Comparison of ENCODE assay signal across 20 cellular contexts in genomic region chr1:31732343-31732742, GRCh38. TPM values are rescaled to one million over a fixed set of nuclear protein-coding genes. Genes with fewer than 3 reads are reported as not detected.
DNase-seq lines count a peak whose midpoint lies in the region; ATAC-seq and TF ChIP-seq lines count a peak whose summit lies in the region.
"Had no signal": no experiment of that assay in that cellular context is flagged by ENCODE, and none has a peak within 500 bp of the region (broad histone marks: within the 10 kb centered on the region; RNA-seq: fewer than 3 reads in every experiment).

No MANE protein-coding gene starts in this region.

- H3K4me2 ChIP-seq in neural progenitor cell, result no peak overlapping the region
- H3K4me2 ChIP-seq in SK-N-SH, result no peak overlapping the region

- TF ChIP-seq CTCF in neural progenitor cell (IDR thresholded peaks at IDR 0.05) (no peak), SK-N-SH (IDR thresholded peaks at IDR 0.05) (no peak)

- DNase-seq in left ventricle myocardium superior, result peak; percentile 12
- no peak for DNase-seq in left cardiac atrium
- no peak for DNase-seq in neural progenitor cell (ENCODE audit: low spot score)
- no peak for DNase-seq in CD4-positive, alpha-beta memory T cell
- no peak for DNase-seq in SK-N-SH
- DNase-seq: CD4-positive, CD25-positive, alpha-beta regulatory T cell; CD8-positive, alpha-beta memory T cell; DMS 273 treated with DMSO at 0.1 percent for 48 hours; DMS79; EL; GDM1; GOT3; HCEC 1CT had no signal

- no peaks in the 10 kb centered on the region for H3K9me2 ChIP-seq in SK-N-SH

- 93% methylated on average over 2 of the region's 6 CpGs for WGBS in SK-N-SH (ENCODE audit: low lambda C conversion rate)

- ATAC-seq in left ventricle myocardium superior, result no peak
- no peak for ATAC-seq in left cardiac atrium
- ATAC-seq in GM19452 (IDR thresholded peaks at IDR 0.05; ENCODE audit: unreplicated experiment), result no peak

- TF ChIP-seq RAD21 in SK-N-SH (IDR thresholded peaks at IDR 0.05; ENCODE audit: low read length), result no peak

- H2AFZ ChIP-seq in neural progenitor cell (replicated peaks) (no peak overlapping the region), SK-N-SH (ENCODE audit: low read depth) (no peak overlapping the region)

- H3K27ac ChIP-seq in angular gyrus (ENCODE audit: low read depth, low read length) (peak overlapping the region; percentile 47), neural progenitor cell (no peak overlapping the region), SK-N-SH (ENCODE audit: low read depth in 2 of 2, low read length in 1 of 2) (no peak overlapping the region; a peak in 1 of 4 replicates)
- no peak overlapping the region for H3K27ac ChIP-seq in CD4-positive, alpha-beta memory T cell (ENCODE audit: low read depth, low read length)
- H3K27ac ChIP-seq: 22Rv1, BLaER1, C4-2B had no signal

- H3K79me2 ChIP-seq in neural progenitor cell (ENCODE audit: low read depth) (no peaks in the 10 kb centered on the region), SK-N-SH (ENCODE audit: insufficient read depth) (no peaks in the 10 kb centered on the region)

- H3K9ac ChIP-seq in neural progenitor cell, result peak overlapping the region; percentile 20
- no peak overlapping the region for H3K9ac ChIP-seq in SK-N-SH

- H3K9me3 ChIP-seq in neural progenitor cell (ENCODE audit: low read depth) (no peaks in the 10 kb centered on the region), SK-N-SH (no peaks in the 10 kb centered on the region)
- H3K9me3 ChIP-seq in CD4-positive, alpha-beta memory T cell (ENCODE audit: control insufficient read depth in 1 of 2, low read length in 2 of 2), result no peaks in the 10 kb centered on the region
- H3K9me3 ChIP-seq: BLaER1 had no signal

- H3K9me3 Mint-ChIP-seq in neural progenitor cell, result no peaks in the 10 kb centered on the region
- H3K9me3 Mint-ChIP-seq in CD4-positive, alpha-beta memory T cell, result no peaks in the 10 kb centered on the region
- H3K9me3 Mint-ChIP-seq: CD8-positive, alpha-beta memory T cell had no signal

- H3K4me1 Mint-ChIP-seq in neural progenitor cell, result peaks cover 12% of the 10 kb centered on the region
- peaks cover 6 to 12% (median 7%) of the 10 kb centered on the region in 4 donors for H3K4me1 Mint-ChIP-seq in CD4-positive, alpha-beta memory T cell

- H3F3A ChIP-seq in neural progenitor cell (ENCODE audit: low read depth), result no peaks in the 10 kb centered on the region
- peaks cover 4% of the 10 kb centered on the region for H3F3A ChIP-seq in SK-N-SH (replicated peaks; ENCODE audit: insufficient read depth)

- H3K27me3 Mint-ChIP-seq in neural progenitor cell (ENCODE audit: insufficient read depth, low read depth), result peaks cover 4% of the 10 kb centered on the region
- H3K27me3 Mint-ChIP-seq in CD4-positive, alpha-beta memory T cell, result no peaks in the 10 kb centered on the region

- no peak for TF ChIP-seq EP300 in SK-N-SH (IDR thresholded peaks at IDR 0.05; ENCODE audit: borderline replicate concordance in 1 of 2, low read depth in 1 of 2, low read length in 1 of 2)

- H3K4me3 ChIP-seq in neural progenitor cell (no peak overlapping the region), SK-N-SH (ENCODE audit: low read depth in 2 of 2, low read length in 1 of 2) (no peak overlapping the region)
- no peak overlapping the region for H3K4me3 ChIP-seq in CD4-positive, alpha-beta memory T cell (ENCODE audit: low read length in 2 of 2)
- H3K4me3 ChIP-seq: BLaER1, GM12878 had no signal

- H3K27ac Mint-ChIP-seq in neural progenitor cell, result no peak overlapping the region
- no peak overlapping the region for H3K27ac Mint-ChIP-seq in CD4-positive, alpha-beta memory T cell
- H3K27ac Mint-ChIP-seq: B cell; CD4-positive, CD25-positive, alpha-beta regulatory T cell; CD8-positive, alpha-beta memory T cell had no signal

- H3K4me1 ChIP-seq in neural progenitor cell (no peaks in the 10 kb centered on the region), SK-N-SH (ENCODE audit: control insufficient read depth in 1 of 2, insufficient read depth in 2 of 2, low read depth in 1 of 2, low read length in 1 of 2) (peaks cover 8 to 20% of the 10 kb centered on the region in 2 experiments; a peak in 2 of 4 replicates)
- H3K4me1 ChIP-seq in CD4-positive, alpha-beta memory T cell (ENCODE audit: insufficient read depth, low read length), result peaks cover 4% of the 10 kb centered on the region

- POLR2A ChIA-PET in CD4-positive, alpha-beta memory T cell (lab: Charles Lee; ENCODE audit: partially characterized antibody), result no interaction called here
- POLR2A ChIA-PET in SK-N-SH (lab: Yijun Ruan, JAX), result no interaction called here

- H3K36me3 ChIP-seq in neural progenitor cell, result no peaks in the 10 kb centered on the region
- H3K36me3 ChIP-seq in CD4-positive, alpha-beta memory T cell (ENCODE audit: insufficient read depth, low read length), result no peaks in the 10 kb centered on the region
- peaks cover 0 to 21% of the 10 kb centered on the region in 2 experiments for H3K36me3 ChIP-seq in SK-N-SH (replicated peaks in 1 of 2; ENCODE audit: control insufficient read depth in 1 of 2, insufficient read depth in 2 of 2, low read length in 1 of 2)

- H4K20me1 ChIP-seq in neural progenitor cell (ENCODE audit: low read depth) (peaks cover 4% of the 10 kb centered on the region), SK-N-SH (ENCODE audit: insufficient read depth) (no peaks in the 10 kb centered on the region)
- H4K20me1 ChIP-seq: BLaER1 had no signal

- H3K4me3 Mint-ChIP-seq in neural progenitor cell, result no peak overlapping the region
- no peak overlapping the region for H3K4me3 Mint-ChIP-seq in CD4-positive, alpha-beta memory T cell
- H3K4me3 Mint-ChIP-seq: B cell; CD4-positive, CD25-positive, alpha-beta regulatory T cell; CD8-positive, alpha-beta memory T cell had no signal

- peaks cover 7% of the 10 kb centered on the region for H3K36me3 Mint-ChIP-seq in neural progenitor cell
- H3K36me3 Mint-ChIP-seq in CD4-positive, alpha-beta memory T cell, result no peaks in the 10 kb centered on the region
- H3K36me3 Mint-ChIP-seq: CD4-positive, CD25-positive, alpha-beta regulatory T cell; CD8-positive, alpha-beta memory T cell had no signal

- CTCF ChIA-PET in CD4-positive, alpha-beta memory T cell (lab: Charles Lee; ENCODE audit: partially characterized antibody), result no interaction called here
- CTCF ChIA-PET in SK-N-SH (lab: Yijun Ruan, JAX), result interaction anchor here (1.6 to 5.9 kb wide), 4 partner anchors 14 to 57 kb away, joined by 5 to 65 read pairs (median 24); no protein-coding TSS in a partner anchor

- H3K27me3 ChIP-seq in neural progenitor cell (no peaks in the 10 kb centered on the region), SK-N-SH (ENCODE audit: insufficient read depth) (no peaks in the 10 kb centered on the region)
- H3K27me3 ChIP-seq in CD4-positive, alpha-beta memory T cell (ENCODE audit: insufficient read depth, low read length), result no peaks in the 10 kb centered on the region
- H3K27me3 ChIP-seq: BLaER1 had no signal

- intact Hi-C loops in left ventricle myocardium superior (cut with micrococcal nuclease) (no loop called here), left cardiac atrium (cut with DNase I) (no loop called here)
- intact Hi-C loops in CD4-positive, alpha-beta memory T cell (cut with micrococcal nuclease), result no loop called here

TF ChIP-seq in SK-N-SH, 30 proteins besides CTCF, POLR2A, EP300 and RAD21:
- TF ChIP-seq RFX5 (IDR thresholded peaks at IDR 0.05; ENCODE audit: low read length) (no peak), REST (IDR thresholded peaks at IDR 0.05; ENCODE audit: low read depth, low read length) (no peak), FOXJ3 (CRISPR knock-in tag; IDR thresholded peaks at IDR 0.05) (no peak), YY1 (IDR thresholded peaks at IDR 0.05; ENCODE audit: low read depth) (no peak), GABPA (IDR thresholded peaks at IDR 0.05; ENCODE audit: low read depth) (no peak), MXI1 (IDR thresholded peaks at IDR 0.05; ENCODE audit: low read depth, low read length) (no peak), FOXM1 (IDR thresholded peaks at IDR 0.05; ENCODE audit: low read depth) (no peak), MEF2A (IDR thresholded peaks at IDR 0.05; ENCODE audit: borderline replicate concordance, low read depth) (no peak)
TF ChIP-seq in SK-N-SH: peak in this region for 0.

RNA-seq across cellular contexts. Expression of gene COL16A1, which starts 28.5 kb away (rescaled TPM):
- total RNA-seq in left ventricle myocardium superior (16.1 TPM), left cardiac atrium (10 to 100 TPM; 19.8 to 27.5 TPM), neural progenitor cell (ENCODE audit: low replicate concordance) (0.22 and 7.0 TPM in 2 replicates)
- total RNA-seq in CD4-positive, alpha-beta memory T cell, result not detected
- polyA plus RNA-seq in CD4-positive, alpha-beta memory T cell, result not detected
- 9.0 and 10.4 TPM in 2 replicates for polyA plus RNA-seq in SK-N-SH (2012; rRNA removed)
- polyA plus RNA-seq in SK-N-SH (2012; cell fraction: cytosol; rRNA removed), result 3.0 and 3.8 TPM in 2 replicates
- 38.2 and 47.3 TPM in 2 replicates for polyA plus RNA-seq in SK-N-SH (2012; cell fraction: nucleus; rRNA removed)
- total RNA-seq: B cell; CD4-positive, CD25-positive, alpha-beta regulatory T cell had no signal
- polyA plus RNA-seq: CD4-positive, CD25-positive, alpha-beta regulatory T cell; CD8-positive, alpha-beta memory T cell had no signal

RNA-seq across cellular contexts. Expression of gene ADGRB2, which starts 31.8 kb away (rescaled TPM):
- total RNA-seq in left ventricle myocardium superior, result 10.0 TPM
- total RNA-seq in left cardiac atrium, result 10 to 100 TPM; 14.0 to 18.7 TPM
- 7.1 and 21.2 TPM in 2 replicates for total RNA-seq in neural progenitor cell (ENCODE audit: low replicate concordance)
- total RNA-seq in CD4-positive, alpha-beta memory T cell, result 1 to 10 TPM; 1.5 to 2.0 TPM
- under 1 TPM in 1 of 2 donors, not detected in 1; 0.55 TPM for polyA plus RNA-seq in CD4-positive, alpha-beta memory T cell
- polyA plus RNA-seq in SK-N-SH (2012; rRNA removed), result 10.6 and 13.0 TPM in 2 replicates
- 4.3 and 8.4 TPM in 2 replicates for polyA plus RNA-seq in SK-N-SH (2012; cell fraction: cytosol; rRNA removed)
- 41.8 and 66.9 TPM in 2 replicates for polyA plus RNA-seq in SK-N-SH (2012; cell fraction: nucleus; rRNA removed)
